Comparison of ENCODE assay signal across 16 cellular contexts in the genomic region with DNA sequence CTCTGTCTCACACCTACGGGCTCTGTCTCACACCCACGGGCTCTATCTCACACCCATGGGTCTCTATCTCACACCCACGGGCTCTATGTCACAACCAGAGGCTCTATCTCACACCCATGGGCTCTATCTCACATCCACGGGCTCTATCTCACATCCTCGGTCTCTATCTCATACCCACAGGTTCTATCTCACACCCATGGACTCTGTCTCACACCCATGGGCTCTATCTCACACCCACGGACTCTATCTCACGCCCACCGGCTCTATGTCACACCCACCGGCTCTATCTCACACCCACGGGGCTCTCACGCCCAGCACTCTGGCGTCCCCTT.
DNase-seq lines count a peak whose midpoint lies in the region; ATAC-seq and TF ChIP-seq lines count a peak whose summit lies in the region.
"Had no signal": no experiment of that assay in that cellular context is flagged by ENCODE, and none has a peak within 500 bp of the region (broad histone marks: within the 10 kb centered on the region; RNA-seq: fewer than 3 reads in every experiment).

No MANE protein-coding gene starts in this region.

- no peak overlapping the region for H3K9ac ChIP-seq in OCI-LY3 (ENCODE audit: low read length)
- H3K9ac ChIP-seq in subcutaneous abdominal adipose tissue (ENCODE audit: low read length in 5 of 5): peak overlapping the region in 2 of 5 donors; percentile 22 to 64

- no peak for ATAC-seq in natural killer cell
- ATAC-seq in GM21717 (IDR thresholded peaks at IDR 0.05; ENCODE audit: unreplicated experiment): no peak
- no peak for ATAC-seq in GM23338
- no peak for ATAC-seq in HG03097 (IDR thresholded peaks at IDR 0.05; ENCODE audit: low FRiP score, unreplicated experiment)
- ATAC-seq: activated naive CD4-positive, alpha-beta T cell treated with anti-CD3 and anti-CD28 coated beads, Interleukin-2, amount 50 U/mL, for 72 hours had no signal

- H3K79me2 ChIP-seq in OCI-LY3 (ENCODE audit: low read length) (no peaks in the 10 kb centered on the region), GM23338 (replicated peaks; ENCODE audit: insufficient read depth) (no peaks in the 10 kb centered on the region)

- no peak for DNase-seq in coronary artery (ENCODE audit: low spot score)
- DNase-seq in natural killer cell: no peak
- DNase-seq in GM23338 (ENCODE audit: low spot score): no peak
- DNase-seq: activated CD4-positive, alpha-beta T cell treated with anti-CD3 and anti-CD28 coated beads, Interleukin-2, amount 50 U/mL, for 48 hours; activated T-cell treated with anti-CD3 and anti-CD28 coated beads, Interleukin-2, amount 50 U/mL, for 1 hour; C1 segment of cervical spinal cord; NCI-H146; RPMI8226; stimulated activated CD4-positive, alpha-beta T cell treated with anti-CD3 and anti-CD28 coated beads, Interleukin-2, amount 100 ng/mL, for 48 hours had no signal

- peak overlapping the region; percentile 54 for H3K4me3 Mint-ChIP-seq in natural killer cell
- H3K4me3 Mint-ChIP-seq in GM23338: no peak overlapping the region; the same call in 2 of the 3 replicates
- H3K4me3 Mint-ChIP-seq: memory B cell had no signal

- H3K4me1 Mint-ChIP-seq in natural killer cell: peaks cover 6 to 8% of the 10 kb centered on the region in 2 donors
- peaks cover 34% of the 10 kb centered on the region for H3K4me1 Mint-ChIP-seq in GM23338
- H3K4me1 Mint-ChIP-seq: memory B cell had no signal

- no peaks in the 10 kb centered on the region for H3K27me3 Mint-ChIP-seq in natural killer cell (ENCODE audit: low read depth in 2 of 2)
- peaks cover 17% of the 10 kb centered on the region for H3K27me3 Mint-ChIP-seq in GM23338 (ENCODE audit: insufficient read depth, low read depth, poor library complexity)

- no peak overlapping the region for H3K4me3 ChIP-seq in OCI-LY3 (ENCODE audit: low read length)
- no peak overlapping the region for H3K4me3 ChIP-seq in coronary artery
- H3K4me3 ChIP-seq in subcutaneous abdominal adipose tissue (ENCODE audit: low read depth in 1 of 5, low read length in 5 of 5): no peak overlapping the region
- H3K4me3 ChIP-seq in GM23338: no peak overlapping the region

- H3K4me1 ChIP-seq in OCI-LY3 (ENCODE audit: low read length) (no peaks in the 10 kb centered on the region), subcutaneous abdominal adipose tissue (ENCODE audit: control insufficient read depth in 5 of 5, insufficient read depth in 5 of 5, low read length in 5 of 5) (peaks cover 17 to 62% (median 39%) of the 10 kb centered on the region in 5 donors), GM23338 (ENCODE audit: insufficient read depth) (peaks cover 21% of the 10 kb centered on the region)

- peak overlapping the region; percentile 77 to 79 for H3K27ac Mint-ChIP-seq in natural killer cell
- H3K27ac Mint-ChIP-seq in GM23338: no peak overlapping the region
- H3K27ac Mint-ChIP-seq: activated naive CD4-positive, alpha-beta T cell treated with anti-CD3 and anti-CD28 coated beads, Interleukin-2, amount 50 U/mL, for 72 hours; memory B cell had no signal

- H3K36me3 Mint-ChIP-seq in natural killer cell (no peaks in the 10 kb centered on the region), GM23338 (ENCODE audit: low read depth) (peaks cover 22% of the 10 kb centered on the region)
- H3K36me3 Mint-ChIP-seq: memory B cell had no signal

- intact Hi-C loops in natural killer cell (cut with micrococcal nuclease): no loop called here

- no peaks in the 10 kb centered on the region for H3K9me2 ChIP-seq in GM23338 (ENCODE audit: insufficient read depth)

- H3K36me3 ChIP-seq in OCI-LY3 (replicated peaks; ENCODE audit: low read depth, low read length): no peaks in the 10 kb centered on the region
- H3K36me3 ChIP-seq in subcutaneous abdominal adipose tissue (ENCODE audit: control insufficient read depth in 5 of 5, insufficient read depth in 5 of 5, low read length in 5 of 5): peaks cover 3 to 15% (median 8%) of the 10 kb centered on the region in 5 donors
- no peaks in the 10 kb centered on the region for H3K36me3 ChIP-seq in GM23338 (ENCODE audit: insufficient read depth)
- H3K36me3 ChIP-seq: neutrophil had no signal

- no peak overlapping the region for H3K4me2 ChIP-seq in OCI-LY3 (ENCODE audit: low read length)
- no peak overlapping the region for H3K4me2 ChIP-seq in GM23338

- H3K9me3 ChIP-seq in OCI-LY3 (ENCODE audit: insufficient read depth, low read length): no peaks in the 10 kb centered on the region
- no peaks in the 10 kb centered on the region for H3K9me3 ChIP-seq in subcutaneous abdominal adipose tissue (ENCODE audit: control insufficient read depth in 5 of 5, low read length in 5 of 5)
- H3K9me3 ChIP-seq: neutrophil had no signal

- H3K27ac ChIP-seq in OCI-LY3 (ENCODE audit: low read length) (no peak overlapping the region), coronary artery (peak overlapping the region; percentile 72 to 84), subcutaneous abdominal adipose tissue (ENCODE audit: low read depth, low read length) (peak overlapping the region; percentile 97), GM23338 (ENCODE audit: low read depth) (no peak overlapping the region)
- H3K27ac ChIP-seq: neutrophil had no signal

- peaks cover 52% of the 10 kb centered on the region for H3K27me3 ChIP-seq in OCI-LY3 (ENCODE audit: low read depth, low read length)
- H3K27me3 ChIP-seq in subcutaneous abdominal adipose tissue (ENCODE audit: control insufficient read depth in 5 of 5, insufficient read depth in 4 of 5, low read length in 5 of 5): no peaks in the 10 kb centered on the region
- H3K27me3 ChIP-seq in GM23338 (ENCODE audit: insufficient read depth): no peaks in the 10 kb centered on the region
- H3K27me3 ChIP-seq: neutrophil had no signal

- H3K9me3 Mint-ChIP-seq in natural killer cell: peaks cover 8 to 12% of the 10 kb centered on the region in 2 donors
- H3K9me3 Mint-ChIP-seq in GM23338: peaks cover 20% of the 10 kb centered on the region

- TF ChIP-seq CTCF in OCI-LY3 (IDR thresholded peaks at IDR 0.05; ENCODE audit: low read depth, low read length) (no peak), coronary artery (IDR thresholded peaks at IDR 0.05) (no peak), natural killer cell (IDR thresholded peaks at IDR 0.05) (no peak), GM23338 (conservative IDR thresholded peaks at IDR 0.05; ENCODE audit: low read depth in 2 of 2) (no peak)

- H4K20me1 ChIP-seq in OCI-LY3 (ENCODE audit: insufficient read depth, low read length) (no peaks in the 10 kb centered on the region), GM23338 (replicated peaks; ENCODE audit: insufficient read depth) (peaks cover 10% of the 10 kb centered on the region; the same call in 1 of the 2 replicates)

- no peaks in the 10 kb centered on the region for H3F3A ChIP-seq in GM23338 (replicated peaks; ENCODE audit: low read depth)

- H2AFZ ChIP-seq in OCI-LY3 (ENCODE audit: low read depth, low read length): peak overlapping the region; percentile 49; the same call in 1 of the 2 replicates
- no peak overlapping the region for H2AFZ ChIP-seq in GM23338

TF ChIP-seq in GM23338, 12 proteins besides CTCF, POLR2A, EP300 and RAD21 (continues in another document):
- TF ChIP-seq, protein P1, sequence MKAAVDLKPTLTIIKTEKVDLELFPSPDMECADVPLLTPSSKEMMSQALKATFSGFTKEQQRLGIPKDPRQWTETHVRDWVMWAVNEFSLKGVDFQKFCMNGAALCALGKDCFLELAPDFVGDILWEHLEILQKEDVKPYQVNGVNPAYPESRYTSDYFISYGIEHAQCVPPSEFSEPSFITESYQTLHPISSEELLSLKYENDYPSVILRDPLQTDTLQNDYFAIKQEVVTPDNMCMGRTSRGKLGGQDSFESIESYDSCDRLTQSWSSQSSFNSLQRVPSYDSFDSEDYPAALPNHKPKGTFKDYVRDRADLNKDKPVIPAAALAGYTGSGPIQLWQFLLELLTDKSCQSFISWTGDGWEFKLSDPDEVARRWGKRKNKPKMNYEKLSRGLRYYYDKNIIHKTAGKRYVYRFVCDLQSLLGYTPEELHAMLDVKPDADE (IDR thresholded peaks at IDR 0.05): no peak
- TF ChIP-seq NANOG (IDR thresholded peaks at IDR 0.05; ENCODE audit: borderline replicate concordance) (no peak), POLR2AphosphoS5 (IDR thresholded peaks at IDR 0.05; ENCODE audit: low read depth) (no peak)
- TF ChIP-seq, protein P2, sequence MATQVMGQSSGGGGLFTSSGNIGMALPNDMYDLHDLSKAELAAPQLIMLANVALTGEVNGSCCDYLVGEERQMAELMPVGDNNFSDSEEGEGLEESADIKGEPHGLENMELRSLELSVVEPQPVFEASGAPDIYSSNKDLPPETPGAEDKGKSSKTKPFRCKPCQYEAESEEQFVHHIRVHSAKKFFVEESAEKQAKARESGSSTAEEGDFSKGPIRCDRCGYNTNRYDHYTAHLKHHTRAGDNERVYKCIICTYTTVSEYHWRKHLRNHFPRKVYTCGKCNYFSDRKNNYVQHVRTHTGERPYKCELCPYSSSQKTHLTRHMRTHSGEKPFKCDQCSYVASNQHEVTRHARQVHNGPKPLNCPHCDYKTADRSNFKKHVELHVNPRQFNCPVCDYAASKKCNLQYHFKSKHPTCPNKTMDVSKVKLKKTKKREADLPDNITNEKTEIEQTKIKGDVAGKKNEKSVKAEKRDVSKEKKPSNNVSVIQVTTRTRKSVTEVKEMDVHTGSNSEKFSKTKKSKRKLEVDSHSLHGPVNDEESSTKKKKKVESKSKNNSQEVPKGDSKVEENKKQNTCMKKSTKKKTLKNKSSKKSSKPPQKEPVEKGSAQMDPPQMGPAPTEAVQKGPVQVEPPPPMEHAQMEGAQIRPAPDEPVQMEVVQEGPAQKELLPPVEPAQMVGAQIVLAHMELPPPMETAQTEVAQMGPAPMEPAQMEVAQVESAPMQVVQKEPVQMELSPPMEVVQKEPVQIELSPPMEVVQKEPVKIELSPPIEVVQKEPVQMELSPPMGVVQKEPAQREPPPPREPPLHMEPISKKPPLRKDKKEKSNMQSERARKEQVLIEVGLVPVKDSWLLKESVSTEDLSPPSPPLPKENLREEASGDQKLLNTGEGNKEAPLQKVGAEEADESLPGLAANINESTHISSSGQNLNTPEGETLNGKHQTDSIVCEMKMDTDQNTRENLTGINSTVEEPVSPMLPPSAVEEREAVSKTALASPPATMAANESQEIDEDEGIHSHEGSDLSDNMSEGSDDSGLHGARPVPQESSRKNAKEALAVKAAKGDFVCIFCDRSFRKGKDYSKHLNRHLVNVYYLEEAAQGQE (IDR thresholded peaks at IDR 0.05; ENCODE audit: unreplicated experiment): no peak

Comparison
In these comparisons a context has a peak if more than half of its experiments do, and no peak if none do; other contexts are left out.
1. H3K27ac ChIP-seq: peak in coronary artery (2 of 2) and subcutaneous abdominal adipose tissue (single experiment); none in OCI-LY3 (single experiment) and GM23338 (single experiment).